8 cellular contexts compared by ENCODE assay signal in genomic region chr7:130732980-130733865, GRCh38. TPM values are rescaled to one million over a fixed set of nuclear protein-coding genes. Genes with fewer than 3 reads are reported as not detected.
A peak's percentile ranks its signal among the peaks of the same experiment; 100 is the strongest.
DNase-seq lines count a peak whose midpoint lies in the region; ATAC-seq and TF ChIP-seq lines count a peak whose summit lies in the region.

No MANE protein-coding gene starts in this region.

- H3K4me1 Mint-ChIP-seq in mesothelial cell of epicardium (peaks cover 4% of the 10 kb centered on the region), type B pancreatic cell (ENCODE audit: unreplicated experiment) (peaks cover 5% of the 10 kb centered on the region)

- ATAC-seq in GM18909 (IDR thresholded peaks at IDR 0.05; ENCODE audit: poor library complexity, unreplicated experiment), result no peak

- H3K79me2 ChIP-seq in ACC112 (ENCODE audit: control insufficient read depth, insufficient read depth, low read length, unreplicated experiment), result no peaks in the 10 kb centered on the region

- peak; percentile 6 for DNase-seq in GOT3 (lab: John Stamatoyannopoulos, UW)
- peak; percentile 74 for DNase-seq in SK-MEL-5 (ENCODE audit: low read depth, low spot score)
- peak; percentile 8 for DNase-seq in central memory CD4-positive, alpha-beta T cell
- peak in 1 of 2 experiments; percentile 19 for DNase-seq in mesothelial cell of epicardium (ENCODE audit: low spot score in 2 of 2, unreplicated experiment in 2 of 2)
- DNase-seq in type B pancreatic cell (ENCODE audit: extremely low spot score, unreplicated experiment), result peak; percentile 73
- no peak for DNase-seq in UCSD-AML1 (lab: John Stamatoyannopoulos, UW; ENCODE audit: unreplicated experiment)

- 0 out of 2 replicates have a peak overlapping the region, but pooled peaks have one; percentile 17 for H3K4me3 ChIP-seq in ACC112 (ENCODE audit: low read depth, low read length)

- H3K27ac ChIP-seq in ACC112 (ENCODE audit: low read depth, low read length), result no peak overlapping the region

- H3K27me3 ChIP-seq in ACC112 (ENCODE audit: insufficient read depth, low read length), result peaks cover 97% of the 10 kb centered on the region

- no peaks in the 10 kb centered on the region for H3K36me3 ChIP-seq in ACC112 (ENCODE audit: insufficient read depth, low read length)

- no peak for TF ChIP-seq CTCF in mesothelial cell of epicardium (IDR thresholded peaks at IDR 0.05; ENCODE audit: unreplicated experiment)
- TF ChIP-seq CTCF in type B pancreatic cell (conservative IDR thresholded peaks at IDR 0.05), result peak; percentile 27

- H2AFZ ChIP-seq in ACC112 (ENCODE audit: low read length, unreplicated experiment), result no peak overlapping the region

- in situ Hi-C loops in SK-MEL-5 (cut with HindIII; ENCODE audit: low pct_unique_long_range_greater_than_20kb, low sequenced_read_pairs), result no loop called here

- H3K27ac Mint-ChIP-seq in mesothelial cell of epicardium (no peak overlapping the region), type B pancreatic cell (no peak overlapping the region)

- H3K9me3 Mint-ChIP-seq in mesothelial cell of epicardium (peaks cover 27% of the 10 kb centered on the region), type B pancreatic cell (peaks cover 6% of the 10 kb centered on the region)

- H3K27me3 Mint-ChIP-seq in mesothelial cell of epicardium (ENCODE audit: low read depth) (peaks cover 91% of the 10 kb centered on the region), type B pancreatic cell (peaks cover 92% of the 10 kb centered on the region)

- no peaks in the 10 kb centered on the region for H3K4me1 ChIP-seq in ACC112 (ENCODE audit: control insufficient read depth, insufficient read depth, low read length, unreplicated experiment)

- peaks cover 11% of the 10 kb centered on the region for H3K36me3 Mint-ChIP-seq in mesothelial cell of epicardium
- peaks cover 6% of the 10 kb centered on the region for H3K36me3 Mint-ChIP-seq in type B pancreatic cell

- H3K4me3 Mint-ChIP-seq in mesothelial cell of epicardium (peak overlapping the region; percentile 61), type B pancreatic cell (peak overlapping the region; percentile 85)

RNA-seq across cellular contexts. Expression of gene KLF14, which starts 0.8 kb away (rescaled TPM):
- total RNA-seq in SK-MEL-5 (2014; rRNA removed; shearing (Covaris generic)), result 0.69 and 1.0 TPM in 2 replicates
- 1.9 and 2.7 TPM in 2 replicates for polyA plus RNA-seq in SK-MEL-5 (2015; cell fraction: cytosol; rRNA removed)
- polyA plus RNA-seq in SK-MEL-5 (2015; cell fraction: nucleus; rRNA removed), result 1.2 and 2.8 TPM in 2 replicates
- total RNA-seq in mesothelial cell of epicardium, result 0.87 to 1.0 TPM (median 1.0 TPM) in 3 replicates
- 0.55 and 0.94 TPM in 2 replicates for total RNA-seq in type B pancreatic cell (ENCODE audit: low replicate concordance)

RNA-seq across cellular contexts. Expression of gene TSGA13, which starts 46.9 kb away (rescaled TPM):
- not detected in 2 replicates for total RNA-seq in SK-MEL-5 (2014; rRNA removed; shearing (Covaris generic))
- not detected in 2 replicates for polyA plus RNA-seq in SK-MEL-5 (2015; cell fraction: cytosol; rRNA removed)
- polyA plus RNA-seq in SK-MEL-5 (2015; cell fraction: nucleus; rRNA removed), result not detected in 2 replicates
- total RNA-seq in mesothelial cell of epicardium (not detected in 3 replicates), type B pancreatic cell (ENCODE audit: low replicate concordance) (not detected in 2 replicates)
